Comparison of ENCODE assay signal across 1 cellular context in the genomic region with DNA sequence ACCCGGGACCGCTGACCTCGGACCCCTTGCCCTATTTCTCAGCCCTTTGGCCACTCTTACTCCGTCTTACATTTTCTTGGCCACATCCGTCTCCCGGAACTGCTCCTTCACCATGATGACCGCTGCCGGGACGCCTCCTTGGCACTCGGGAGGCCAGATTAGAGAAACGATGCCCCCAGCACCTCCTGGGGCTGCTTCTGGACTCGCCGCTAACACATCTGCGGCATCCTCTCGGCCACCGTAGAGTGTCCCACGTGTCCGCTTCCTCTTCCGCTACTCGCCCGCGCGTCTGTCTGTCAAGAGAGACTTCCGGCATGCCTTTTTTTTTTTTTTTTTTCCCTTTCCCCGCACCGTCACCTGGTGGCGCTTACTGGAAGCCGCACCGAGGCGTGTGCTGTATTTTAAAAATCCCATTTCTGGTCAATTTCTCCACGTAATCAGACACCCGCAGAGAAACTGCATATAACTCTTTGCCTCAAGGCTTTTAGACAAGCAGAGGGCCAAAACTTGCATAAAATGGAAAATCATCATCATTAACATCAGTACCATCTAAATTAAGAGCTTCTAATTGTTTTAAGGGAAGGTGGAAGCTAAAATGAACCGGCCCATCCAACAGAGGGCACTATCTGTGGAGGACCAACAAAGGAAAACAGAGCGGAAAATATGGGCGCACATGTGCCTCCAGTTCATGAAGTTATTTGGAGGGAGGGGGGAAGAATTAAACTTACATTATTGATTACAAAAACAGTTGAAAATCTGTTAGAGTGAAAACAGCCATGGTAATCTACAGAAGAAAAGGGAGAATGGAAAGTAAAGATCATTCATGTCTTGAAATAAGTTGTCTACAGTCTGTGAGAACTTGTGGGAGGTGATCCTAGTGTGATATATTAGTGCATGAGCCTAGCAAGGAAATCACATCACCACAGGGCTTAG.
A peak's percentile ranks its signal among the peaks of the same experiment; 100 is the strongest.
TF ChIP-seq lines count a peak whose summit lies in the region.

TSS of gene POLR3A (minus strand) at position 222 of the 933 bp plus-strand sequence. CDS start at position 114, 108 bp downstream.

TF ChIP-seq in HEK293, 187 proteins besides CTCF, POLR2A, EP300 and RAD21 (continued from another document and continues in another):
- TF ChIP-seq ZFP37 (tag by site-specific recombination; IDR thresholded peaks at IDR 0.05) (0 out of 2 replicates have a peak, but pooled peaks have one; percentile 34), IKZF3 (tag by site-specific recombination; IDR thresholded peaks at IDR 0.05) (peak; percentile 67; the same call in 1 of the 2 replicates), SETDB1 (IDR thresholded peaks at IDR 0.05; ENCODE audit: insufficient read length, low read length) (no peak), ZFP69B (tag by site-specific recombination; IDR thresholded peaks at IDR 0.05) (0 out of 2 replicates have a peak, but pooled peaks have one; percentile 13), ZNF366 (tag by site-specific recombination; conservative IDR thresholded peaks at IDR 0.05) (peak; percentile 69), ZNF311 (tag by site-specific recombination; IDR thresholded peaks at IDR 0.05; ENCODE audit: borderline replicate concordance) (no peak), SP3 (tag by site-specific recombination; IDR thresholded peaks at IDR 0.05) (peak; percentile 61), ZNF24 (tag by site-specific recombination; IDR thresholded peaks at IDR 0.05) (peak; percentile 59; the same call in 1 of the 2 replicates), ZNF114 (tag by site-specific recombination; IDR thresholded peaks at IDR 0.05) (no peak), ZNF629 (tag by site-specific recombination; IDR thresholded peaks at IDR 0.05) (peak; percentile 77), ZNF18 (tag by site-specific recombination; IDR thresholded peaks at IDR 0.05) (no peak), ZNF449 (tag by site-specific recombination; IDR thresholded peaks at IDR 0.05) (no peak; the same call in 1 of the 2 replicates), ZNF777 (tag by site-specific recombination; IDR thresholded peaks at IDR 0.05; ENCODE audit: borderline replicate concordance) (no peak), ZNF133 (tag by site-specific recombination; IDR thresholded peaks at IDR 0.05) (no peak), ZNF169 (tag by site-specific recombination; IDR thresholded peaks at IDR 0.05) (no peak), ZNF776 (tag by site-specific recombination; IDR thresholded peaks at IDR 0.05; ENCODE audit: borderline replicate concordance) (no peak), ZNF274 (IDR thresholded peaks at IDR 0.05; ENCODE audit: low read length) (no peak), ZNF274 (tag by site-specific recombination; IDR thresholded peaks at IDR 0.05; ENCODE audit: borderline replicate concordance) (no peak), REPIN1 (tag by site-specific recombination; IDR thresholded peaks at IDR 0.05; ENCODE audit: low read depth) (no peak; the same call in 1 of the 2 replicates), ZNF76 (tag by site-specific recombination; IDR thresholded peaks at IDR 0.05; ENCODE audit: borderline replicate concordance, low read depth) (peak; percentile 65; the same call in 1 of the 2 replicates), SP7 (tag by site-specific recombination; IDR thresholded peaks at IDR 0.05) (peak; percentile 79), FEZF1 (tag by site-specific recombination; IDR thresholded peaks at IDR 0.05) (peak; percentile 89), ZNF747 (tag by site-specific recombination; IDR thresholded peaks at IDR 0.05) (no peak), ZNF433 (tag by site-specific recombination; IDR thresholded peaks at IDR 0.05; ENCODE audit: low read depth) (no peak), GLI4 (tag by site-specific recombination; IDR thresholded peaks at IDR 0.05) (no peak), ZNF585B (tag by site-specific recombination; IDR thresholded peaks at IDR 0.05) (no peak), HOXD13 (CRISPR knock-in tag; IDR thresholded peaks at IDR 0.05; ENCODE audit: borderline replicate concordance) (no peak), GLIS1 (tag by site-specific recombination; IDR thresholded peaks at IDR 0.05) (peak; percentile 61), EGR2 (tag by site-specific recombination; IDR thresholded peaks at IDR 0.05; ENCODE audit: low read depth) (no peak), HOXC10 (CRISPR knock-in tag; IDR thresholded peaks at IDR 0.05) (no peak), KLF9 (tag by site-specific recombination; IDR thresholded peaks at IDR 0.05; ENCODE audit: low read depth) (no peak), ZNF791 (tag by site-specific recombination; IDR thresholded peaks at IDR 0.05) (no peak), ZNF623 (tag by site-specific recombination; IDR thresholded peaks at IDR 0.05) (no peak), ZFHX2 (tag by site-specific recombination; conservative IDR thresholded peaks at IDR 0.05) (peak; percentile 57), GLIS2 (tag by site-specific recombination; IDR thresholded peaks at IDR 0.05) (peak; percentile 70), ZNF221 (tag by site-specific recombination; IDR thresholded peaks at IDR 0.05; ENCODE audit: borderline replicate concordance) (no peak), ZNF670 (tag by site-specific recombination; IDR thresholded peaks at IDR 0.05; ENCODE audit: low read depth) (no peak), ZNF792 (tag by site-specific recombination; IDR thresholded peaks at IDR 0.05) (no peak), ZNF768 (tag by site-specific recombination; IDR thresholded peaks at IDR 0.05) (no peak), ZNF624 (tag by site-specific recombination; IDR thresholded peaks at IDR 0.05) (no peak), ZBTB20 (tag by site-specific recombination; IDR thresholded peaks at IDR 0.05) (peak; percentile 14; the same call in 1 of the 2 replicates)
- TF ChIP-seq, protein P1, sequence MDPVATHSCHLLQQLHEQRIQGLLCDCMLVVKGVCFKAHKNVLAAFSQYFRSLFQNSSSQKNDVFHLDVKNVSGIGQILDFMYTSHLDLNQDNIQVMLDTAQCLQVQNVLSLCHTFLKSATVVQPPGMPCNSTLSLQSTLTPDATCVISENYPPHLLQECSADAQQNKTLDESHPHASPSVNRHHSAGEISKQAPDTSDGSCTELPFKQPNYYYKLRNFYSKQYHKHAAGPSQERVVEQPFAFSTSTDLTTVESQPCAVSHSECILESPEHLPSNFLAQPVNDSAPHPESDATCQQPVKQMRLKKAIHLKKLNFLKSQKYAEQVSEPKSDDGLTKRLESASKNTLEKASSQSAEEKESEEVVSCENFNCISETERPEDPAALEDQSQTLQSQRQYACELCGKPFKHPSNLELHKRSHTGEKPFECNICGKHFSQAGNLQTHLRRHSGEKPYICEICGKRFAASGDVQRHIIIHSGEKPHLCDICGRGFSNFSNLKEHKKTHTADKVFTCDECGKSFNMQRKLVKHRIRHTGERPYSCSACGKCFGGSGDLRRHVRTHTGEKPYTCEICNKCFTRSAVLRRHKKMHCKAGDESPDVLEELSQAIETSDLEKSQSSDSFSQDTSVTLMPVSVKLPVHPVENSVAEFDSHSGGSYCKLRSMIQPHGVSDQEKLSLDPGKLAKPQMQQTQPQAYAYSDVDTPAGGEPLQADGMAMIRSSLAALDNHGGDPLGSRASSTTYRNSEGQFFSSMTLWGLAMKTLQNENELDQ (tag by site-specific recombination; IDR thresholded peaks at IDR 0.05; ENCODE audit: low read depth) = no peak
- TF ChIP-seq, protein P2, sequence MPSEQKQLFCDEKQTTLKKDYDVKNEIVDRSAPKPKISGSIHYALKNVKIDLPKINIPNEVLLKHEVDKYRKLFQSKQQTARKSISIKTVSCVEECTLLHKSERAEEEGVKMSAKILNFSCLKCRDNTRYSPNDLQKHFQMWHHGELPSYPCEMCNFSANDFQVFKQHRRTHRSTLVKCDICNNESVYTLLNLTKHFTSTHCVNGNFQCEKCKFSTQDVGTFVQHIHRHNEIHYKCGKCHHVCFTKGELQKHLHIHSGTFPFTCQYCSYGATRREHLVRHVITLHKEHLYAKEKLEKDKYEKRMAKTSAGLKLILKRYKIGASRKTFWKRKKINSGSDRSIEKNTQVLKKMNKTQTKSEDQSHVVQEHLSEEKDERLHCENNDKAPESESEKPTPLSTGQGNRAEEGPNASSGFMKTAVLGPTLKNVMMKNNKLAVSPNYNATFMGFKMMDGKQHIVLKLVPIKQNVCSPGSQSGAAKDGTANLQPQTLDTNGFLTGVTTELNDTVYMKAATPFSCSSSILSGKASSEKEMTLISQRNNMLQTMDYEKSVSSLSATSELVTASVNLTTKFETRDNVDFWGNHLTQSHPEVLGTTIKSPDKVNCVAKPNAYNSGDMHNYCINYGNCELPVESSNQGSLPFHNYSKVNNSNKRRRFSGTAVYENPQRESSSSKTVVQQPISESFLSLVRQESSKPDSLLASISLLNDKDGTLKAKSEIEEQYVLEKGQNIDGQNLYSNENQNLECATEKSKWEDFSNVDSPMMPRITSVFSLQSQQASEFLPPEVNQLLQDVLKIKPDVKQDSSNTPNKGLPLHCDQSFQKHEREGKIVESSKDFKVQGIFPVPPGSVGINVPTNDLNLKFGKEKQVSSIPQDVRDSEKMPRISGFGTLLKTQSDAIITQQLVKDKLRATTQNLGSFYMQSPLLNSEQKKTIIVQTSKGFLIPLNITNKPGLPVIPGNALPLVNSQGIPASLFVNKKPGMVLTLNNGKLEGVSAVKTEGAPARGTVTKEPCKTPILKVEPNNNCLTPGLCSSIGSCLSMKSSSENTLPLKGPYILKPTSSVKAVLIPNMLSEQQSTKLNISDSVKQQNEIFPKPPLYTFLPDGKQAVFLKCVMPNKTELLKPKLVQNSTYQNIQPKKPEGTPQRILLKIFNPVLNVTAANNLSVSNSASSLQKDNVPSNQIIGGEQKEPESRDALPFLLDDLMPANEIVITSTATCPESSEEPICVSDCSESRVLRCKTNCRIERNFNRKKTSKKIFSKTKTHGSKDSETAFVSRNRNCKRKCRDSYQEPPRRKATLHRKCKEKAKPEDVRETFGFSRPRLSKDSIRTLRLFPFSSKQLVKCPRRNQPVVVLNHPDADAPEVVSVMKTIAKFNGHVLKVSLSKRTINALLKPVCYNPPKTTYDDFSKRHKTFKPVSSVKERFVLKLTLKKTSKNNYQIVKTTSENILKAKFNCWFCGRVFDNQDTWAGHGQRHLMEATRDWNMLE (tag by site-specific recombination; conservative IDR thresholded peaks at IDR 0.05; ENCODE audit: low read depth) = peak; percentile 85
- TF ChIP-seq, protein P3, sequence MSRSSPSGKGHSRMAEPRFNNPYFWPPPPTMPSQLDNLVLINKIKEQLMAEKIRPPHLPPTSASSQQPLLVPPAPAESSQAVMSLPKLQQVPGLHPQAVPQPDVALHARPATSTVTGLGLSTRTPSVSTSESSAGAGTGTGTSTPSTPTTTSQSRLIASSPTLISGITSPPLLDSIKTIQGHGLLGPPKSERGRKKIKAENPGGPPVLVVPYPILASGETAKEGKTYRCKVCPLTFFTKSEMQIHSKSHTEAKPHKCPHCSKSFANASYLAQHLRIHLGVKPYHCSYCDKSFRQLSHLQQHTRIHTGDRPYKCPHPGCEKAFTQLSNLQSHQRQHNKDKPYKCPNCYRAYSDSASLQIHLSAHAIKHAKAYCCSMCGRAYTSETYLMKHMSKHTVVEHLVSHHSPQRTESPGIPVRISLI (tag by site-specific recombination; IDR thresholded peaks at IDR 0.05) = peak; percentile 100
- TF ChIP-seq, protein P4, sequence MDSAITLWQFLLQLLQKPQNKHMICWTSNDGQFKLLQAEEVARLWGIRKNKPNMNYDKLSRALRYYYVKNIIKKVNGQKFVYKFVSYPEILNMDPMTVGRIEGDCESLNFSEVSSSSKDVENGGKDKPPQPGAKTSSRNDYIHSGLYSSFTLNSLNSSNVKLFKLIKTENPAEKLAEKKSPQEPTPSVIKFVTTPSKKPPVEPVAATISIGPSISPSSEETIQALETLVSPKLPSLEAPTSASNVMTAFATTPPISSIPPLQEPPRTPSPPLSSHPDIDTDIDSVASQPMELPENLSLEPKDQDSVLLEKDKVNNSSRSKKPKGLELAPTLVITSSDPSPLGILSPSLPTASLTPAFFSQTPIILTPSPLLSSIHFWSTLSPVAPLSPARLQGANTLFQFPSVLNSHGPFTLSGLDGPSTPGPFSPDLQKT (IDR thresholded peaks at IDR 0.05; ENCODE audit: borderline replicate concordance, low read depth, low read length) = no peak
- TF ChIP-seq, protein P5, sequence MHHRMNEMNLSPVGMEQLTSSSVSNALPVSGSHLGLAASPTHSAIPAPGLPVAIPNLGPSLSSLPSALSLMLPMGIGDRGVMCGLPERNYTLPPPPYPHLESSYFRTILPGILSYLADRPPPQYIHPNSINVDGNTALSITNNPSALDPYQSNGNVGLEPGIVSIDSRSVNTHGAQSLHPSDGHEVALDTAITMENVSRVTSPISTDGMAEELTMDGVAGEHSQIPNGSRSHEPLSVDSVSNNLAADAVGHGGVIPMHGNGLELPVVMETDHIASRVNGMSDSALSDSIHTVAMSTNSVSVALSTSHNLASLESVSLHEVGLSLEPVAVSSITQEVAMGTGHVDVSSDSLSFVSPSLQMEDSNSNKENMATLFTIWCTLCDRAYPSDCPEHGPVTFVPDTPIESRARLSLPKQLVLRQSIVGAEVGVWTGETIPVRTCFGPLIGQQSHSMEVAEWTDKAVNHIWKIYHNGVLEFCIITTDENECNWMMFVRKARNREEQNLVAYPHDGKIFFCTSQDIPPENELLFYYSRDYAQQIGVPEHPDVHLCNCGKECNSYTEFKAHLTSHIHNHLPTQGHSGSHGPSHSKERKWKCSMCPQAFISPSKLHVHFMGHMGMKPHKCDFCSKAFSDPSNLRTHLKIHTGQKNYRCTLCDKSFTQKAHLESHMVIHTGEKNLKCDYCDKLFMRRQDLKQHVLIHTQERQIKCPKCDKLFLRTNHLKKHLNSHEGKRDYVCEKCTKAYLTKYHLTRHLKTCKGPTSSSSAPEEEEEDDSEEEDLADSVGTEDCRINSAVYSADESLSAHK (tag by site-specific recombination; IDR thresholded peaks at IDR 0.05) = no peak
